ENCODE assay signal across 3 cellular contexts in genomic region chr7:106222545-106222944, GRCh38.
TF ChIP-seq lines count a peak whose summit lies in the region.

No MANE protein-coding gene starts in this region.

TF ChIP-seq in SK-N-SH, 30 proteins besides CTCF, POLR2A, EP300 and RAD21:
- TF ChIP-seq CHD2 (IDR thresholded peaks at IDR 0.05; ENCODE audit: low read length, partially characterized antibody) (no peak), NRF1 (IDR thresholded peaks at IDR 0.05; ENCODE audit: low read depth, low read length) (no peak)

TF ChIP-seq in SK-N-SH treated with all-trans-retinoic acid at 6 μM for 48 hours, 23 proteins besides CTCF, POLR2A, EP300 and RAD21:
- TF ChIP-seq ZFP30 (CRISPR knock-in tag; IDR thresholded peaks at IDR 0.05) (no peak), RARB (CRISPR knock-in tag; IDR thresholded peaks at IDR 0.05) (no peak), PATZ1 (CRISPR knock-in tag; IDR thresholded peaks at IDR 0.05; ENCODE audit: borderline replicate concordance) (no peak), PPARA (CRISPR knock-in tag; IDR thresholded peaks at IDR 0.05; ENCODE audit: borderline replicate concordance) (no peak), BACH2 (CRISPR knock-in tag; IDR thresholded peaks at IDR 0.05; ENCODE audit: borderline replicate concordance) (no peak), ZFP3 (CRISPR knock-in tag; IDR thresholded peaks at IDR 0.05) (no peak), CREB5 (CRISPR knock-in tag; IDR thresholded peaks at IDR 0.05; ENCODE audit: low read depth) (no peak), GLIS3 (CRISPR knock-in tag; IDR thresholded peaks at IDR 0.05) (no peak), ZNF565 (CRISPR knock-in tag; conservative IDR thresholded peaks at IDR 0.05; ENCODE audit: low read depth) (no peak), ISL1 (CRISPR knock-in tag; IDR thresholded peaks at IDR 0.05) (no peak), ESRRG (CRISPR knock-in tag; IDR thresholded peaks at IDR 0.05) (no peak), TCF4 (CRISPR knock-in tag; IDR thresholded peaks at IDR 0.05; ENCODE audit: borderline replicate concordance) (no peak), ZNF70 (CRISPR knock-in tag; IDR thresholded peaks at IDR 0.05) (no peak), CSRNP3 (CRISPR knock-in tag; IDR thresholded peaks at IDR 0.05) (no peak), SNAI2 (CRISPR knock-in tag; IDR thresholded peaks at IDR 0.05) (no peak), POU6F1 (CRISPR knock-in tag; IDR thresholded peaks at IDR 0.05; ENCODE audit: borderline replicate concordance, low read depth) (no peak), TOX (CRISPR knock-in tag; IDR thresholded peaks at IDR 0.05; ENCODE audit: borderline replicate concordance) (no peak)
TF ChIP-seq in SK-N-SH treated with all-trans-retinoic acid at 6 μM for 48 hours: peak in this region for 0.

TF ChIP-seq in K562, 482 proteins besides CTCF, POLR2A, EP300 and RAD21:
- TF ChIP-seq ESRRA (IDR thresholded peaks at IDR 0.05; ENCODE audit: borderline replicate concordance, low read depth), result peak; percentile 88
- TF ChIP-seq HDAC1 (IDR thresholded peaks at IDR 0.05), result no peak
